26 cellular contexts compared by ENCODE assay signal in the genomic region with DNA sequence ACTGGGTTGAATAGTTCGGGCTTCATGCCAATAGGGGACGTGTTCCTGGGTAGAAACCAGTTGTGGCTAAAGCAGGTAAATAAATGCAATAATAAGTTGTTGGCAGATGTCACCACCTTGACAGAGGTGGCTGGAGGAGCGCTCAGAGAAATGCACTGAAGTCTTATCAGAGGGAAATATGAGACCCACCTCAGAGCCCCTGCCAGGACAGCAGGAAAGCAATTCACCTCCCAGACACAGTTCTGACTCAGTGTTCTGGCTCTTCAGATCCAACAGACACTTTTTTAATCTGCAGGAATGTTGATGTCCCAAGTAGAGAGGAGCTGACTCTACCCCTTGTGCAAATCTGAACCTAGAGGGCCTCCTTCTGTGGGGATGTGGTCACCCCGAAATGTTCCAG.
DNase-seq lines count a peak whose midpoint lies in the region; ATAC-seq, FAIRE-seq and TF ChIP-seq lines count a peak whose summit lies in the region.
"Had no signal": no experiment of that assay in that cellular context is flagged by ENCODE, and none has a peak within 500 bp of the region (broad histone marks: within the 10 kb centered on the region; RNA-seq: fewer than 3 reads in every experiment).

No MANE protein-coding gene starts in this region.

- 51 to 71% methylated on average over 4 of the region's 4 CpGs for WGBS in sigmoid colon, 2 donors

- H3K27me3 ChIP-seq in sigmoid colon = no peaks in the 10 kb centered on the region
- H3K27me3 ChIP-seq: gastroesophageal sphincter had no signal

- no peak overlapping the region for H3K27ac ChIP-seq in sigmoid colon
- H3K27ac ChIP-seq: gastroesophageal sphincter had no signal

- H3K4me3 ChIP-seq in sigmoid colon = no peak overlapping the region
- H3K4me3 ChIP-seq: gastroesophageal sphincter had no signal

- ATAC-seq in GM19395 (IDR thresholded peaks at IDR 0.05; ENCODE audit: unreplicated experiment) (peak; percentile 21), HG02763 (IDR thresholded peaks at IDR 0.05; ENCODE audit: unreplicated experiment) (peak; percentile 24)
- ATAC-seq: activated CD4-positive, CD25-positive, alpha-beta regulatory T cell treated with anti-CD3 and anti-CD28 coated beads, Interleukin-2, amount 50 U/mL, for 24 hours; activated CD8-positive, alpha-beta T cell treated with anti-CD3 and anti-CD28 coated beads for 36 hours; gastroesophageal sphincter; left cardiac atrium; stimulated activated naive CD8-positive, alpha-beta T cell treated with anti-CD3 and anti-CD28 coated beads, Interleukin-15, Interleukin-2, amounts not matched to agents 100 U/mL and 50 U/mL, for 24 hours had no signal

- H3K9me3 Mint-ChIP-seq in glutamatergic neuron (ENCODE audit: unreplicated experiment) = peaks cover 4% of the 10 kb centered on the region
- H3K9me3 Mint-ChIP-seq in T-helper 2 cell treated with Interferon-gamma antibody and Interleukin-4, amounts not matched to agents 5 μg/mL and 100 μg/mL, for 36 hours = peaks cover 13% of the 10 kb centered on the region

- peak; percentile 3 for DNase-seq in RCC 7860 (ENCODE audit: low spot score)
- peak; percentile 25 for DNase-seq in renal cortical epithelial cell (ENCODE audit: low read depth)
- DNase-seq in sigmoid colon = no peak
- no peak for DNase-seq in glutamatergic neuron
- DNase-seq in T-helper 2 cell treated with Interferon-gamma antibody and Interleukin-4, amounts not matched to agents 5 μg/mL and 100 μg/mL, for 36 hours (ENCODE audit: low spot score) = no peak
- DNase-seq: activated CD8-positive, alpha-beta T cell treated with anti-CD3 and anti-CD28 coated beads for 36 hours; activated effector memory CD4-positive, alpha-beta T cell treated with anti-CD3 and anti-CD28 coated beads, Interleukin-2, amount 50 U/mL, for 16 hours; activated T-cell treated with anti-CD3 and anti-CD28 coated beads for 4 hours; CD8-positive, alpha-beta memory T cell; cortex of kidney; endodermal cell; left cardiac atrium; naive B cell; NCI-H1436 treated with DMSO at 0.1 percent for 48 hours; NCI-H2171; NCI-H526; retina; stimulated activated CD4-positive, alpha-beta T cell treated with anti-CD3 and anti-CD28 coated beads, Interleukin-4, amount 100 ng/mL, for 4 hours; stimulated activated naive CD8-positive, alpha-beta T cell treated with anti-CD3 and anti-CD28 coated beads, Interleukin-15, Interleukin-2, amounts not matched to agents 100 U/mL and 50 U/mL, for 24 hours; SW 1271 had no signal

- peaks cover 12% of the 10 kb centered on the region for H3K4me1 Mint-ChIP-seq in glutamatergic neuron (ENCODE audit: low read depth, unreplicated experiment)
- H3K4me1 Mint-ChIP-seq in T-helper 2 cell treated with Interferon-gamma antibody and Interleukin-4, amounts not matched to agents 5 μg/mL and 100 μg/mL, for 36 hours (ENCODE audit: low read depth) = no peaks in the 10 kb centered on the region
- H3K4me1 Mint-ChIP-seq: CD8-positive, alpha-beta memory T cell; IgD-negative memory B cell; memory B cell had no signal

- TF ChIP-seq CTCF in sigmoid colon (IDR thresholded peaks at IDR 0.05) (no peak), glutamatergic neuron (IDR thresholded peaks at IDR 0.05; ENCODE audit: partially characterized antibody, unreplicated experiment) (no peak)

- no peaks in the 10 kb centered on the region for H3K36me3 ChIP-seq in sigmoid colon
- H3K36me3 ChIP-seq: gastroesophageal sphincter had no signal

- intact Hi-C loops in sigmoid colon (cut with DNase I) = no loop called here

- peaks cover 1% of the 10 kb centered on the region for H3K27me3 Mint-ChIP-seq in glutamatergic neuron (ENCODE audit: unreplicated experiment)
- H3K27me3 Mint-ChIP-seq in T-helper 2 cell treated with Interferon-gamma antibody and Interleukin-4, amounts not matched to agents 5 μg/mL and 100 μg/mL, for 36 hours (ENCODE audit: low read depth) = no peaks in the 10 kb centered on the region
- H3K27me3 Mint-ChIP-seq: activated CD8-positive, alpha-beta T cell treated with anti-CD3 and anti-CD28 coated beads for 36 hours; CD8-positive, alpha-beta memory T cell; IgD-negative memory B cell; memory B cell; naive B cell had no signal

- no peak overlapping the region for H3K27ac Mint-ChIP-seq in glutamatergic neuron (ENCODE audit: unreplicated experiment)
- H3K27ac Mint-ChIP-seq in T-helper 2 cell treated with Interferon-gamma antibody and Interleukin-4, amounts not matched to agents 5 μg/mL and 100 μg/mL, for 36 hours = no peak overlapping the region
- H3K27ac Mint-ChIP-seq: activated CD8-positive, alpha-beta T cell treated with anti-CD3 and anti-CD28 coated beads for 36 hours; CD8-positive, alpha-beta memory T cell; endodermal cell; IgD-negative memory B cell; memory B cell; naive B cell had no signal

- no peak overlapping the region for H3K4me3 Mint-ChIP-seq in glutamatergic neuron (ENCODE audit: unreplicated experiment)
- H3K4me3 Mint-ChIP-seq in T-helper 2 cell treated with Interferon-gamma antibody and Interleukin-4, amounts not matched to agents 5 μg/mL and 100 μg/mL, for 36 hours = no peak overlapping the region
- H3K4me3 Mint-ChIP-seq: activated CD8-positive, alpha-beta T cell treated with anti-CD3 and anti-CD28 coated beads for 36 hours; CD8-positive, alpha-beta memory T cell; endodermal cell; IgD-negative memory B cell; memory B cell; naive B cell had no signal

- no peaks in the 10 kb centered on the region for H3K36me3 Mint-ChIP-seq in glutamatergic neuron (ENCODE audit: unreplicated experiment)
- no peaks in the 10 kb centered on the region for H3K36me3 Mint-ChIP-seq in T-helper 2 cell treated with Interferon-gamma antibody and Interleukin-4, amounts not matched to agents 5 μg/mL and 100 μg/mL, for 36 hours (ENCODE audit: low read depth)
- H3K36me3 Mint-ChIP-seq: CD8-positive, alpha-beta memory T cell; IgD-negative memory B cell; memory B cell; naive B cell had no signal

- no peaks in the 10 kb centered on the region for H3K9me3 ChIP-seq in sigmoid colon

- FAIRE-seq in RCC 7860 (lab: Jason Lieb, UNC) = no peak

- TF ChIP-seq POLR2A in sigmoid colon (IDR thresholded peaks at IDR 0.05) = no peak

- no peak for TF ChIP-seq EP300 in sigmoid colon (IDR thresholded peaks at IDR 0.05)

- peaks cover 0 to 17% (median 7%) of the 10 kb centered on the region in 4 donors for H3K4me1 ChIP-seq in sigmoid colon
- H3K4me1 ChIP-seq: gastroesophageal sphincter had no signal

Comparison
In these comparisons a context has a peak if more than half of its experiments do, and no peak if none do; other contexts are left out.
1. DNase-seq: peak in RCC 7860 (single experiment) and renal cortical epithelial cell (single experiment); none in sigmoid colon (single experiment), glutamatergic neuron (single experiment) and T-helper 2 cell treated with Interferon-gamma antibody and Interleukin-4, amounts not matched to agents 5 μg/mL and 100 μg/mL, for 36 hours (single experiment).